Comparison of ENCODE assay signal across 13 cellular contexts in genomic region chr18:75267643-75268184, GRCh38. TPM values are rescaled to one million over a fixed set of nuclear protein-coding genes. Genes with fewer than 3 reads are reported as not detected.
DNase-seq lines count a peak whose midpoint lies in the region; ATAC-seq, FAIRE-seq and TF ChIP-seq lines count a peak whose summit lies in the region.
"Had no signal": no experiment of that assay in that cellular context is flagged by ENCODE, and none has a peak within 500 bp of the region (broad histone marks: within the 10 kb centered on the region; RNA-seq: fewer than 3 reads in every experiment).

No MANE protein-coding gene starts in this region.

- no peak for TF ChIP-seq CTCF in CD4-positive, alpha-beta T cell (IDR thresholded peaks at IDR 0.05)
- TF ChIP-seq CTCF in brain microvascular endothelial cell (IDR thresholded peaks at IDR 0.05; ENCODE audit: low read depth, low read length, missing control alignments): no peak
- no peak for TF ChIP-seq CTCF in GM10248 (IDR thresholded peaks at IDR 0.05; ENCODE audit: control extremely low read depth, extremely low read depth, low read depth, missing control alignments)
- no peak for TF ChIP-seq CTCF in RWPE1 (conservative IDR thresholded peaks at IDR 0.05; ENCODE audit: low read depth)
- no peak for TF ChIP-seq CTCF in pancreas (IDR thresholded peaks at IDR 0.05)

- H3K36me3 ChIP-seq in brain microvascular endothelial cell (replicated peaks) (no peaks in the 10 kb centered on the region), pancreas (no peaks in the 10 kb centered on the region)
- H3K36me3 ChIP-seq: ovary had no signal

- H3K27me3 Mint-ChIP-seq in CD4-positive, alpha-beta T cell: no peaks in the 10 kb centered on the region

- in situ Hi-C loops in brain microvascular endothelial cell (cut with HindIII; ENCODE audit: low pct_ligation_motif_present, low sequenced_read_pairs): no loop called here

- H3K4me3 ChIP-seq in brain microvascular endothelial cell (ENCODE audit: low read depth, low read length) (no peak overlapping the region), pancreas (no peak overlapping the region)
- H3K4me3 ChIP-seq: ovary had no signal

- H3K4me1 ChIP-seq in pancreas: peaks cover 0 to 20% (median 10%) of the 10 kb centered on the region in 3 donors

- no peaks in the 10 kb centered on the region for H3K36me3 Mint-ChIP-seq in CD4-positive, alpha-beta T cell (ENCODE audit: low read depth)

- DNase-seq in CD4-positive, alpha-beta T cell: no peak
- DNase-seq in NOMO-1 treated with DMSO at 0.1 percent for 48 hours (lab: John Stamatoyannopoulos, UW; ENCODE audit: unreplicated experiment): peak; percentile 62
- no peak for DNase-seq in brain microvascular endothelial cell
- no peak for DNase-seq in GM10248 (ENCODE audit: extremely low spot score)
- no peak for DNase-seq in RWPE1 (ENCODE audit: low spot score)
- no peak for DNase-seq in pancreas
- DNase-seq: activated CD4-positive, alpha-beta T cell treated with anti-CD3 and anti-CD28 coated beads for 48 hours; amniotic stem cell; ovary had no signal

- H3K9me3 ChIP-seq in CD4-positive, alpha-beta T cell (ENCODE audit: control insufficient read depth, low read length): no peaks in the 10 kb centered on the region
- peaks cover 0 to 3% (median 0%) of the 10 kb centered on the region in 4 donors for H3K9me3 ChIP-seq in pancreas
- H3K9me3 ChIP-seq: ovary had no signal

- intact Hi-C loops in CD4-positive, alpha-beta T cell (cut with DNase I, micrococcal nuclease): no loop called here
- intact Hi-C loops in pancreas (cut with DNase I): no loop called here

- peak overlapping the region; percentile 4 for H3K27ac Mint-ChIP-seq in CD4-positive, alpha-beta T cell

- no peaks in the 10 kb centered on the region for H3K9me3 Mint-ChIP-seq in CD4-positive, alpha-beta T cell

- POLR2A ChIA-PET in CD4-positive, alpha-beta T cell (lab: Charles Lee): no interaction called here
- POLR2A ChIA-PET in GM10248 (lab: Yijun Ruan, JAX): no interaction called here
- POLR2A ChIA-PET in RWPE1 (lab: Yijun Ruan, JAX; ENCODE audit: low non-redundant PET): no interaction called here

- WGBS in pancreas, 2 donors: 72 to 82% methylated on average over 8 of the region's 8 CpGs

- no peaks in the 10 kb centered on the region for H3K27me3 ChIP-seq in CD4-positive, alpha-beta T cell (ENCODE audit: control insufficient read depth, insufficient read depth, low read length)
- H3K27me3 ChIP-seq in brain microvascular endothelial cell (replicated peaks) (no peaks in the 10 kb centered on the region), pancreas (no peaks in the 10 kb centered on the region)
- H3K27me3 ChIP-seq: ovary had no signal

- no peak for FAIRE-seq in pancreas (lab: Jason Lieb, UNC)
- FAIRE-seq: islet of Langerhans had no signal

- H3K4me1 Mint-ChIP-seq in CD4-positive, alpha-beta T cell (ENCODE audit: low read depth): peaks cover 93% of the 10 kb centered on the region

- CTCF ChIA-PET in CD4-positive, alpha-beta T cell (lab: Charles Lee): no interaction called here
- CTCF ChIA-PET in GM10248 (lab: Yijun Ruan, JAX): no interaction called here
- CTCF ChIA-PET in RWPE1 (lab: Yijun Ruan, JAX): no interaction called here

- H3K4me3 Mint-ChIP-seq in CD4-positive, alpha-beta T cell: no peak overlapping the region

- H3K27ac ChIP-seq in CD4-positive, alpha-beta T cell (ENCODE audit: low read depth, low read length): no peak overlapping the region
- no peak overlapping the region for H3K27ac ChIP-seq in brain microvascular endothelial cell
- H3K27ac ChIP-seq in RWPE1: no peak overlapping the region
- no peak overlapping the region for H3K27ac ChIP-seq in pancreas
- H3K27ac ChIP-seq: ovary had no signal

- ATAC-seq in CD4-positive, alpha-beta T cell (ENCODE audit: poor library complexity): no peak
- ATAC-seq in GM19043 (IDR thresholded peaks at IDR 0.05; ENCODE audit: low read depth, unreplicated experiment) (peak; percentile 85), HG02938 (IDR thresholded peaks at IDR 0.05; ENCODE audit: unreplicated experiment) (peak; percentile 90), pancreas (no peak)
- ATAC-seq: esophagus mucosa had no signal

RNA-seq across cellular contexts. Expression of gene TSHZ1, which starts 57.1 kb away (rescaled TPM):
- 10 to 100 TPM; 19.9 to 21.5 TPM for total RNA-seq in CD4-positive, alpha-beta T cell
- total RNA-seq in pancreas: 10 to 100 TPM in 2 of 6 donors, 1 to 10 TPM in 4; 6.3 to 13.6 (median 8.1) TPM
- polyA plus RNA-seq in pancreas: 1 to 10 TPM; 4.7 to 8.0 TPM

RNA-seq across cellular contexts. Expression of gene PTGR3, which starts 58.8 kb away (rescaled TPM):
- total RNA-seq in CD4-positive, alpha-beta T cell: 10 to 100 TPM; 14.1 to 14.3 TPM
- 10 to 100 TPM; 15.7 to 23.0 (median 18.8) TPM for total RNA-seq in pancreas
- 10 to 100 TPM in 1 of 2 donors, 1 to 10 TPM in 1; 7.2 to 10.9 TPM for polyA plus RNA-seq in pancreas

Comparison
In these comparisons a context has a peak if more than half of its experiments do, and no peak if none do; other contexts are left out.
1. ATAC-seq: peak in GM19043 (single experiment) and HG02938 (single experiment); none in CD4-positive, alpha-beta T cell (single experiment) and pancreas (0 of 4).